19 cellular contexts compared by ENCODE assay signal in genomic region chr17:68592667-68593330, GRCh38. TPM values are rescaled to one million over a fixed set of nuclear protein-coding genes. Genes with fewer than 3 reads are reported as not detected.
DNase-seq lines count a peak whose midpoint lies in the region; ATAC-seq and TF ChIP-seq lines count a peak whose summit lies in the region.
"Had no signal": no experiment of that assay in that cellular context is flagged by ENCODE, and none has a peak within 500 bp of the region (broad histone marks: within the 10 kb centered on the region; RNA-seq: fewer than 3 reads in every experiment).

No MANE protein-coding gene starts in this region.

- H3K36me3 ChIP-seq in testis (ENCODE audit: low read depth, missing control alignments) = no peaks in the 10 kb centered on the region
- H3K36me3 ChIP-seq in lower lobe of right lung = no peaks in the 10 kb centered on the region

- H3K4me1 ChIP-seq in testis (peaks cover 56% of the 10 kb centered on the region), lower lobe of right lung (peaks cover 32% of the 10 kb centered on the region)

- DNase-seq in NCI-H1417 (lab: John Stamatoyannopoulos, UW) = peak in 2 of 3 experiments; percentile 52 to 73
- no peak for DNase-seq in NCI-H1417 treated with DMSO at 0.1 percent for 48 hours (lab: John Stamatoyannopoulos, UW)
- peak; percentile 78 for DNase-seq in NCI-H2171 treated with DMSO at 0.1 percent for 48 hours (lab: John Stamatoyannopoulos, UW)
- peak; percentile 66 for DNase-seq in fibroblast of mammary gland (ENCODE audit: low read depth)
- DNase-seq in testis = no peak
- DNase-seq in lower lobe of right lung = no peak
- no peak for DNase-seq in activated CD4-positive, alpha-beta T cell treated with anti-CD3 and anti-CD28 coated beads for 1 hour
- DNase-seq: activated CD4-positive, alpha-beta memory T cell treated with anti-CD3 and anti-CD28 coated beads, Interleukin-2, amount 10 ng/mL, durations not matched to agents 7 days and 5 days; activated naive CD8-positive, alpha-beta T cell treated with anti-CD3 and anti-CD28 coated beads, Interleukin-2, amount 50 U/mL, for 24 hours; central memory CD4-positive, alpha-beta T cell; DND-41; effector memory CD4-positive, alpha-beta T cell; NCI-H2081 treated with DMSO at 0.1 percent for 48 hours; retina; stimulated activated CD4-positive, alpha-beta T cell treated with anti-CD3 and anti-CD28 coated beads, Interleukin-2, amount 100 ng/mL, for 24 hours had no signal

- H3K4me3 ChIP-seq in fibroblast of mammary gland (ENCODE audit: control insufficient read depth, low read depth, low read length) = no peak overlapping the region
- no peak overlapping the region for H3K4me3 ChIP-seq in testis
- no peak overlapping the region for H3K4me3 ChIP-seq in lower lobe of right lung

- ATAC-seq in lower lobe of right lung = no peak
- no peak for ATAC-seq in HG02885 (IDR thresholded peaks at IDR 0.05; ENCODE audit: poor library complexity, unreplicated experiment)
- ATAC-seq: activated naive CD8-positive, alpha-beta T cell treated with anti-CD3 and anti-CD28 coated beads, Interleukin-2, amount 50 U/mL, for 24 hours had no signal

- H3K9me3 ChIP-seq in testis (no peaks in the 10 kb centered on the region), lower lobe of right lung (no peaks in the 10 kb centered on the region)

- intact Hi-C loops in testis (cut with DNase I; ENCODE audit: low total_unique reads) (loop anchor here (10.0 kb wide), 1 partner anchor 58 kb away; no protein-coding TSS in a partner anchor), lower lobe of right lung (cut with DNase I) (no loop called here)

- H3K27me3 ChIP-seq in testis (no peaks in the 10 kb centered on the region), lower lobe of right lung (ENCODE audit: low read depth) (no peaks in the 10 kb centered on the region)

- TF ChIP-seq CTCF in fibroblast of mammary gland (conservative IDR thresholded peaks at IDR 0.05; ENCODE audit: control insufficient read depth, insufficient read depth, low read depth, low read length) = no peak
- no peak for TF ChIP-seq CTCF in testis (IDR thresholded peaks at IDR 0.05)
- TF ChIP-seq CTCF in lower lobe of right lung (IDR thresholded peaks at IDR 0.05) = no peak

- no peak for TF ChIP-seq POLR2A in testis (IDR thresholded peaks at IDR 0.05)

- WGBS in testis, 2 donors = 28 to 53% methylated on average over 3 of the region's 3 CpGs

- H3K27ac ChIP-seq in testis (peak overlapping the region; percentile 50 to 84), lower lobe of right lung (no peak overlapping the region)
- H3K27ac ChIP-seq: 22Rv1 had no signal

RNA-seq across cellular contexts. Expression of gene FAM20A, which starts 8.4 kb away (rescaled TPM):
- total RNA-seq in testis (10 to 100 TPM; 93.4 to 96.0 TPM), lower lobe of right lung (38.7 TPM)
- polyA plus RNA-seq in testis (ENCODE audit: insufficient read depth, low read depth, low replicate concordance) = 70.5 TPM
- total RNA-seq: activated CD4-positive, alpha-beta memory T cell treated with anti-CD3 and anti-CD28 coated beads, Interleukin-2, amount 10 ng/mL, durations not matched to agents 7 days and 5 days; activated T-helper 1 cell treated with anti-CD3 and anti-CD28 coated beads, Interleukin-12 subunit alpha, Interleukin-12 subunit beta, Interleukin-2, Interleukin-4 antibody, amounts not matched to agents 30 ng/mL and 10 ng/mL and 1 ng/mL, durations not matched to agents 14 hours and 24 hours and 36 hours had no signal
- polyA plus RNA-seq: neural cell had no signal

Comparison
In these comparisons a context has a peak if more than half of its experiments do, and no peak if none do; other contexts are left out.
1. DNase-seq: peak in NCI-H1417 (2 of 3), NCI-H2171 treated with DMSO at 0.1 percent for 48 hours (single experiment) and fibroblast of mammary gland (single experiment); none in NCI-H1417 treated with DMSO at 0.1 percent for 48 hours (single experiment), testis (single experiment), lower lobe of right lung (single experiment) and activated CD4-positive, alpha-beta T cell treated with anti-CD3 and anti-CD28 coated beads for 1 hour (single experiment).